Comparison of ENCODE assay signal across 18 cellular contexts in the genomic region with DNA sequence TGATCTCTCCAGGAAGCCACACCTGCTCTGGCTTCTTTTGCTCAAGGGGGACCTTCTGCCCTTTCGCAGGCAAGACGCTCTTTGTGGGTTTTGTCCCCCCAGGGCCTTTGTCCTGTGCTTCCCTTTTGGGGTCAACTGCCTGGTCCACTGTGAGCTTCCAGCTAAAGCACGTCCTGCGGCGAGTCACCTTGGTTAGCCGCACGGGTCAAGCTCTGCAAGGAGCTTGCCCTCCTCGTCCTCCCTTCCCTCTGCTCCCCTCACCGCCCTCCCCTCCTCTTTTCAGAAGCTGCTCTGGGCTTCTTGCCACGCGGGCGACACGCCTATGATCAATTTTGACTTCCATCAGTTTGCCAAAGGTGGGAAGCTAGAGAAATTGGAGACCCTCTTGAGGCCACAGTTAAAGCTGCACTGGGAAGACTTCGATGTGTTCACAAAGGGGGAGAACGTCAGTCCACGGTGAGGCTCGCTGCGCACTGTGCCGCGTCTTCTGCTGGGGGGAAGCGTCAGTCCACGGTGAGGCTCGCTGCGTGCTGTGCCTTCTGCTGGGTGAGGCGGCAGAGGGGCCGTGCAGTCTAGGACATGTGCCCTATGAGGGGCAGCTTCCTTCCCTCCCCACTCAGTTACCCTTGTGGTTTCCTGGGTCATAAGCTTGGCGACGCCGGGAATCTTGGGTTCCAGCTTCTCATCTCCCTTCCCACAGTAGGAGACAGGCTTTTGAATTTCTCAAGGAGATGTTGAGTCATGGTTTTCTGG.
DNase-seq lines count a peak whose midpoint lies in the region; ATAC-seq, FAIRE-seq and TF ChIP-seq lines count a peak whose summit lies in the region.
"Had no signal": no experiment of that assay in that cellular context is flagged by ENCODE, and none has a peak within 500 bp of the region (broad histone marks: within the 10 kb centered on the region; RNA-seq: fewer than 3 reads in every experiment).

No MANE protein-coding gene starts in this region.

- no peaks in the 10 kb centered on the region for H3K9me3 Mint-ChIP-seq in naive thymus-derived CD4-positive, alpha-beta T cell
- H3K9me3 Mint-ChIP-seq: activated CD4-positive, alpha-beta memory T cell treated with anti-CD3 and anti-CD28 coated beads, Interleukin-2, amount 10 ng/mL, durations not matched to agents 7 days and 5 days; mesothelial cell of epicardium had no signal

- in situ Hi-C loops in HepG2 (cut with HindIII; ENCODE audit: extremely low pct_ligation_motif_present, low pct_unique_long_range_greater_than_20kb), result no loop called here

- H2AFZ ChIP-seq in HepG2 (ENCODE audit: low read length) (no peak overlapping the region), SK-N-SH (ENCODE audit: low read depth) (no peak overlapping the region)

- no peak for DNase-seq in HepG2 (ENCODE audit: low spot score)
- DNase-seq in right lobe of liver, result no peak
- peak; percentile 47 for DNase-seq in astrocyte of the hippocampus (ENCODE audit: low read depth, low spot score)
- DNase-seq in naive thymus-derived CD4-positive, alpha-beta T cell, result no peak
- no peak for DNase-seq in SK-N-SH
- DNase-seq in SKM-1 (lab: John Stamatoyannopoulos, UW; ENCODE audit: unreplicated experiment), result no peak
- DNase-seq: activated CD4-positive, alpha-beta memory T cell treated with anti-CD3 and anti-CD28 coated beads, Interleukin-2, amount 10 ng/mL, durations not matched to agents 7 days and 5 days; Caco-2; glutamatergic neuron; islet precursor cell; NCI-H1105 treated with DMSO at 0.1 percent for 48 hours; NCI-H226; SHP77 treated with DMSO at 0.1 percent for 48 hours; trophoblast cell had no signal

- H3K36me3 ChIP-seq in HepG2 (replicated peaks in 1 of 2; ENCODE audit: control insufficient read depth in 1 of 2, insufficient read depth in 2 of 2, low read length in 2 of 2) (peaks cover 58 to 92% of the 10 kb centered on the region in 2 experiments), right lobe of liver (peaks cover 0 to 5% (median 0%) of the 10 kb centered on the region in 4 donors), SK-N-SH (replicated peaks in 1 of 2; ENCODE audit: control insufficient read depth in 1 of 2, insufficient read depth in 2 of 2, low read length in 1 of 2) (peaks cover 37 to 62% of the 10 kb centered on the region in 2 experiments)
- H3K36me3 ChIP-seq in naive thymus-derived CD4-positive, alpha-beta T cell (ENCODE audit: control insufficient read depth in 2 of 3, insufficient read depth in 3 of 3, low read length in 3 of 3), result peaks cover 0 to 47% (median 11%) of the 10 kb centered on the region in 3 experiments

- TF ChIP-seq CTCF in HepG2 (CRISPR knock-in tag; IDR thresholded peaks at IDR 0.05), result no peak
- no peak for TF ChIP-seq CTCF in right lobe of liver (IDR thresholded peaks at IDR 0.05)
- no peak for TF ChIP-seq CTCF in SK-N-SH (IDR thresholded peaks at IDR 0.05)

- H3K4me1 ChIP-seq in HepG2 (ENCODE audit: insufficient read depth, low read length), result peaks cover 10% of the 10 kb centered on the region; the same call in 1 of the 2 replicates
- peaks cover 0 to 12% (median 0%) of the 10 kb centered on the region in 4 donors for H3K4me1 ChIP-seq in right lobe of liver
- H3K4me1 ChIP-seq in naive thymus-derived CD4-positive, alpha-beta T cell (ENCODE audit: control insufficient read depth in 2 of 2, insufficient read depth in 2 of 2, low read length in 2 of 2), result peaks cover 3 to 21% of the 10 kb centered on the region in 2 donors
- peaks cover 14 to 31% of the 10 kb centered on the region in 2 experiments; a peak in 3 of 4 replicates for H3K4me1 ChIP-seq in SK-N-SH (ENCODE audit: control insufficient read depth in 1 of 2, insufficient read depth in 2 of 2, low read depth in 1 of 2, low read length in 1 of 2)

- POLR2A ChIA-PET in HepG2 (lab: Yijun Ruan, JAX) (interaction anchor here (2.1 kb wide), 1 partner anchor 47 kb away, joined by 4 read pairs; no protein-coding TSS in a partner anchor), SK-N-SH (lab: Yijun Ruan, JAX) (no interaction called here)
- POLR2A ChIA-PET in naive thymus-derived CD4-positive, alpha-beta T cell (lab: Charles Lee), result interaction anchor here (1.1 to 1.4 kb wide), 3 partner anchors 15 to 125 kb away, joined by 3 read pairs; no protein-coding TSS in a partner anchor

- no peak for TF ChIP-seq POLR2A in HepG2 (IDR thresholded peaks at IDR 0.05; ENCODE audit: insufficient read depth in 1 of 2, low read depth in 2 of 2, low read length in 2 of 2)
- TF ChIP-seq POLR2A in right lobe of liver (IDR thresholded peaks at IDR 0.05), result no peak

- intact Hi-C loops in HepG2 (cut with micrococcal nuclease; ENCODE audit: unreplicated experiment) (no loop called here), right lobe of liver (cut with DNase I) (no loop called here)
- intact Hi-C loops in naive thymus-derived CD4-positive, alpha-beta T cell (cut with micrococcal nuclease), result no loop called here

- H3K4me2 ChIP-seq in HepG2 (ENCODE audit: low read depth, low read length) (no peak overlapping the region), SK-N-SH (no peak overlapping the region)

- no peaks in the 10 kb centered on the region for H3K9me2 ChIP-seq in SK-N-SH

- H3K9ac ChIP-seq in HepG2 (ENCODE audit: insufficient read depth, low read depth, low read length) (no peak overlapping the region), SK-N-SH (no peak overlapping the region)

- H4K20me1 ChIP-seq in HepG2 (ENCODE audit: insufficient read depth, low read length), result peaks cover 3% of the 10 kb centered on the region; the same call in 1 of the 2 replicates
- no peaks in the 10 kb centered on the region for H4K20me1 ChIP-seq in SK-N-SH (ENCODE audit: insufficient read depth)

- TF ChIP-seq RAD21 in HepG2 (CRISPR knock-in tag; IDR thresholded peaks at IDR 0.05) (no peak), SK-N-SH (IDR thresholded peaks at IDR 0.05; ENCODE audit: low read length) (no peak)

- no TSS peak for BruUV-seq in HepG2 (replicated peaks; lab: Mats Ljungman, UMichigan)

- H3K36me3 Mint-ChIP-seq in naive thymus-derived CD4-positive, alpha-beta T cell, result peaks cover 2 to 35% (median 11%) of the 10 kb centered on the region in 5 donors

- no peak for FAIRE-seq in HepG2 (lab: Jason Lieb, UNC)
- FAIRE-seq: K562 had no signal

- no peak overlapping the region for H3K4me3 ChIP-seq in HepG2 (replicated peaks in 1 of 3; ENCODE audit: insufficient read depth in 1 of 3, low read depth in 2 of 3, low read length in 3 of 3)
- H3K4me3 ChIP-seq in right lobe of liver, result no peak overlapping the region
- no peak overlapping the region for H3K4me3 ChIP-seq in naive thymus-derived CD4-positive, alpha-beta T cell (ENCODE audit: low read length)
- no peak overlapping the region for H3K4me3 ChIP-seq in SK-N-SH (ENCODE audit: low read depth in 2 of 2, low read length in 1 of 2)
- H3K4me3 ChIP-seq: K562 had no signal

- H3K27me3 ChIP-seq in HepG2 (ENCODE audit: control insufficient read depth in 1 of 2, insufficient read depth in 2 of 2, low read length in 2 of 2) (no peaks in the 10 kb centered on the region), right lobe of liver (no peaks in the 10 kb centered on the region), SK-N-SH (ENCODE audit: insufficient read depth) (no peaks in the 10 kb centered on the region)
- H3K27me3 ChIP-seq in naive thymus-derived CD4-positive, alpha-beta T cell (ENCODE audit: control insufficient read depth in 2 of 2, insufficient read depth in 2 of 2, low read length in 2 of 2), result no peaks in the 10 kb centered on the region

- no peaks in the 10 kb centered on the region for H3K9me3 ChIP-seq in HepG2 (ENCODE audit: low read length)
- H3K9me3 ChIP-seq in right lobe of liver, result no peaks in the 10 kb centered on the region
- no peaks in the 10 kb centered on the region for H3K9me3 ChIP-seq in naive thymus-derived CD4-positive, alpha-beta T cell (ENCODE audit: control insufficient read depth in 2 of 3, low read length in 3 of 3)
- H3K9me3 ChIP-seq in SK-N-SH, result no peaks in the 10 kb centered on the region
- H3K9me3 ChIP-seq: Caco-2 had no signal

- ATAC-seq in HepG2 (no peak), right lobe of liver (no peak), GM21576 (IDR thresholded peaks at IDR 0.05; ENCODE audit: unreplicated experiment) (no peak), GM18873 (IDR thresholded peaks at IDR 0.05; ENCODE audit: low FRiP score, unreplicated experiment) (no peak)
- ATAC-seq in naive thymus-derived CD4-positive, alpha-beta T cell, result no peak
- ATAC-seq: K562 had no signal

- WGBS in HepG2 (ENCODE audit: low lambda C conversion rate), result 97% methylated on average over 29 of the region's 29 CpGs
- WGBS in right lobe of liver (ENCODE audit: insufficient coverage, low coverage, low lambda C conversion rate, missing lambda C conversion rate), result 92% methylated on average over 13 of the region's 29 CpGs
- 96% methylated on average over 29 of the region's 29 CpGs for WGBS in SK-N-SH (ENCODE audit: low lambda C conversion rate)

- H3K79me2 ChIP-seq in HepG2 (ENCODE audit: insufficient read depth, low read length), result no peaks in the 10 kb centered on the region
- H3K79me2 ChIP-seq in SK-N-SH (ENCODE audit: insufficient read depth), result peaks cover 29% of the 10 kb centered on the region

- H3K27ac Mint-ChIP-seq in naive thymus-derived CD4-positive, alpha-beta T cell, result peak overlapping the region in 5 of 9 donors; percentile 25 to 91 (median 53)
- H3K27ac Mint-ChIP-seq: activated CD4-positive, alpha-beta memory T cell treated with anti-CD3 and anti-CD28 coated beads, Interleukin-2, amount 10 ng/mL, durations not matched to agents 7 days and 5 days; mesothelial cell of epicardium had no signal

- H3K27ac ChIP-seq in HepG2 (ENCODE audit: extremely low read length, insufficient read depth, low read length) (no peak overlapping the region), right lobe of liver (no peak overlapping the region), SK-N-SH (ENCODE audit: low read depth in 2 of 2, low read length in 1 of 2) (peak overlapping the region in 1 of 2 experiments; percentile 99; a peak in 3 of 4 replicates)
- H3K27ac ChIP-seq in naive thymus-derived CD4-positive, alpha-beta T cell (ENCODE audit: low read depth, low read length), result no peak overlapping the region

- H3K4me1 Mint-ChIP-seq in naive thymus-derived CD4-positive, alpha-beta T cell, result peaks cover 16 to 33% (median 28%) of the 10 kb centered on the region in 7 donors

- no peak overlapping the region for H3K4me3 Mint-ChIP-seq in naive thymus-derived CD4-positive, alpha-beta T cell
- H3K4me3 Mint-ChIP-seq: activated CD4-positive, alpha-beta memory T cell treated with anti-CD3 and anti-CD28 coated beads, Interleukin-2, amount 10 ng/mL, durations not matched to agents 7 days and 5 days; mesothelial cell of epicardium had no signal

- CTCF ChIA-PET in HepG2 (lab: Yijun Ruan, JAX; ENCODE audit: low intra/inter-chr PET ratio, low total read pairs), result no interaction called here
- CTCF ChIA-PET in naive thymus-derived CD4-positive, alpha-beta T cell (lab: Charles Lee), result interaction anchor here (1.0 kb wide), 1 partner anchor 36 kb away, joined by 5 read pairs; no protein-coding TSS in a partner anchor
- CTCF ChIA-PET in SK-N-SH (lab: Yijun Ruan, JAX), result interaction anchor here (0.8 to 4.3 kb wide), 5 partner anchors 9 to 305 kb away, joined by 3 to 35 read pairs (median 7); no protein-coding TSS in a partner anchor

- peaks cover 43% of the 10 kb centered on the region for H3F3A ChIP-seq in SK-N-SH (replicated peaks; ENCODE audit: insufficient read depth)

- no peaks in the 10 kb centered on the region for H3K27me3 Mint-ChIP-seq in naive thymus-derived CD4-positive, alpha-beta T cell
- H3K27me3 Mint-ChIP-seq: activated CD4-positive, alpha-beta memory T cell treated with anti-CD3 and anti-CD28 coated beads, Interleukin-2, amount 10 ng/mL, durations not matched to agents 7 days and 5 days had no signal

- TF ChIP-seq EP300 in HepG2 (IDR thresholded peaks at IDR 0.05; ENCODE audit: low read depth in 2 of 2, low read length in 2 of 2) (no peak), HepG2 (CRISPR knock-in tag; IDR thresholded peaks at IDR 0.05; ENCODE audit: borderline replicate concordance) (no peak), SK-N-SH (IDR thresholded peaks at IDR 0.05; ENCODE audit: borderline replicate concordance in 1 of 2, low read depth in 1 of 2, low read length in 1 of 2) (no peak)
